In the genomic region with DNA sequence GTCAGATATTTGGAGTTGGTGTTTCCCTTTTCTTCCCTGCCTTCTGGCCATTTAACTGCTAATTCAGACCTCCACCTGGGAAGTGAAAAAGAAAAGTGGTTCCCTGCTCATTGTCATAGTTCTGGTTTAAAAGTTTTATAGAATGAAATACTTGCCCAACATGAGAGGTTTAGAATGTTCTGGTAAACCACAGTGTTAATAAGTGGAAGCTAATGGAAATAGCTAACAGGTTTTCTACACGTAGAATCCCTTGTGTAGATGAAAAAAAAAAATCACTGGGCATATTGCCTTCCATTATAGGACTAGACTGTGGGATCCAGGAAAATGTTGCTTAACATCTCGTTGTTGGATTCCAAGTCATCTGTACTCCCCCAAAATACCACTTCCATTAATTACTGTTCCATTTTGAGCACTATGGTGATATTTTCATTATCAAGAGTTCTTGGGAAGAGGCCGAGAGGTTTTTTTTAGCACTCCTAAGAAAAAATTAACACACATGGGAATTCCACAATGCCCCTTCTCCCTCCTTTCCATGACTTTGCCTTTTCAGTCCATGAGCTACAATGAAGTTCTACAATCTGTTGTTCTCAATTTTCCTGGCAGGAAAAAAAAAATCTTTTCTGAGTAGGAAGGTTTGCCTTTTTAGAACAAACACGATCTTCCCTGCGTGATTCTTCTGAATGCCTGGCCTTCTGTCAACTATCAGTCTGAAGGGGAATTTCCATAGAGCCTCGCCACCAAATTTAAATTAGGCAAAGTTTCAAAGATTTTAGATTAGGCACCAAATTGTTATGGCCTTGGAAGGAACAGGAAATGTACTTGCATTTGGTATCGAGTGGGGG, we compare ENCODE assay signal across 1 cellular context.
TF ChIP-seq lines count a peak whose summit lies in the region.

No MANE protein-coding gene starts in this region.

TF ChIP-seq in GM23338, 12 proteins besides CTCF, POLR2A, EP300 and RAD21 (continued from another document):
- TF ChIP-seq JUNB (IDR thresholded peaks at IDR 0.05; ENCODE audit: unreplicated experiment), result no peak
TF ChIP-seq in GM23338: peak in this region for 0.
